21 cellular contexts compared by ENCODE assay signal in the genomic region with DNA sequence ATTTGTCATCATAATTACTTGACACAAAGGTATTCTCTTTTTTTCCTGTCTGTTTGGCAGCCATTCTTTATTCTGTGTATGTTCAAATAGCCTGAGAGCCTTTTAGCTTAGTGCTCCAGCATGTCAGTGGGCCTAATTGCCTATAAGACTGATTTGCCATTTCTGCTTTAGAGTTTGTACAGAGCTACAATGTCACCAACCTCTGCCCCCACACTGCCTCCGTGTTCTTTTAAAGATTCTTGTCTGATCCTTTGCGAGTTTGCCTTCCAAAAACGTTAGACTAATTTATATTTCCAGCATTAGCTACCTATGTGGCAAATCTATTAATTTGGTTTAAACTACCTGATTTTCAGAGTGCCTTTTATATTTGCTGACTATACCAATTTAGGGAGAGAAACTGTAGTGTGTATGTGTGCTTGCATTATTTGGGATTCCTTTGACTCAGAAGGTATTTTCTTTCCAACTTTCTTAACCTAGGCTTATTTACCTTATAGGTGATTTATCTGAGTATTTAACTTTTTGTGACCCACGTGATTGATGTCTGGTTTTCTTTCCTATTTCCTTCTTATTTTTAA.
DNase-seq lines count a peak whose midpoint lies in the region; ATAC-seq, FAIRE-seq and TF ChIP-seq lines count a peak whose summit lies in the region.
"Had no signal": no experiment of that assay in that cellular context is flagged by ENCODE, and none has a peak within 500 bp of the region (broad histone marks: within the 10 kb centered on the region; RNA-seq: fewer than 3 reads in every experiment).

No MANE protein-coding gene starts in this region.

- peaks cover 66% of the 10 kb centered on the region for H3K4me1 Mint-ChIP-seq in activated CD4-positive, alpha-beta T cell treated with anti-CD3 and anti-CD28 coated beads for 36 hours
- peaks cover 74% of the 10 kb centered on the region for H3K4me1 Mint-ChIP-seq in CD4-positive, alpha-beta T cell (ENCODE audit: low read depth)
- H3K4me1 Mint-ChIP-seq in activated CD8-positive, alpha-beta T cell treated with anti-CD3 and anti-CD28 coated beads, Interleukin-2, amount 10 ng/mL, durations not matched to agents 7 days and 5 days (ENCODE audit: low read depth): peaks cover 22% of the 10 kb centered on the region

- peak overlapping the region; percentile 49 for H3K4me3 Mint-ChIP-seq in activated CD4-positive, alpha-beta T cell treated with anti-CD3 and anti-CD28 coated beads for 36 hours
- no peak overlapping the region for H3K4me3 Mint-ChIP-seq in CD4-positive, alpha-beta T cell
- no peak overlapping the region for H3K4me3 Mint-ChIP-seq in activated CD8-positive, alpha-beta T cell treated with anti-CD3 and anti-CD28 coated beads, Interleukin-2, amount 10 ng/mL, durations not matched to agents 7 days and 5 days
- H3K4me3 Mint-ChIP-seq: stimulated activated effector memory CD8-positive, alpha-beta T cell treated with anti-CD3 and anti-CD28 coated beads, Interleukin-12 subunit alpha, Interleukin-12 subunit beta, amount 100 ng/mL, for 72 hours had no signal

- TF ChIP-seq CTCF in CD4-positive, alpha-beta T cell (IDR thresholded peaks at IDR 0.05): no peak
- no peak for TF ChIP-seq CTCF in keratinocyte (optimal IDR thresholded peaks at IDR 0.05 in 1 of 3, IDR thresholded peaks at IDR 0.05 in 1 of 3, conservative IDR thresholded peaks at IDR 0.05 in 1 of 3; ENCODE audit: extremely low read depth in 1 of 3, insufficient read depth in 2 of 3, low read length in 3 of 3)

- no peak for ATAC-seq in activated CD4-positive, alpha-beta T cell treated with anti-CD3 and anti-CD28 coated beads for 36 hours
- no peak for ATAC-seq in CD4-positive, alpha-beta T cell (ENCODE audit: poor library complexity)
- no peak for ATAC-seq in activated CD8-positive, alpha-beta T cell treated with anti-CD3 and anti-CD28 coated beads, Interleukin-2, amount 10 ng/mL, durations not matched to agents 7 days and 5 days
- ATAC-seq in GM21515 (IDR thresholded peaks at IDR 0.05; ENCODE audit: unreplicated experiment) (no peak), GM19324 (IDR thresholded peaks at IDR 0.05; ENCODE audit: low FRiP score, unreplicated experiment) (no peak)
- ATAC-seq: esophagus mucosa; gastroesophageal sphincter; stimulated activated effector memory CD8-positive, alpha-beta T cell treated with anti-CD3 and anti-CD28 coated beads, Interleukin-12 subunit alpha, Interleukin-12 subunit beta, amount 100 ng/mL, for 72 hours had no signal

- peak overlapping the region; percentile 89 for H3K27ac Mint-ChIP-seq in activated CD4-positive, alpha-beta T cell treated with anti-CD3 and anti-CD28 coated beads for 36 hours
- peak overlapping the region; percentile 47 for H3K27ac Mint-ChIP-seq in CD4-positive, alpha-beta T cell
- peak overlapping the region; percentile 14 for H3K27ac Mint-ChIP-seq in activated CD8-positive, alpha-beta T cell treated with anti-CD3 and anti-CD28 coated beads, Interleukin-2, amount 10 ng/mL, durations not matched to agents 7 days and 5 days
- H3K27ac Mint-ChIP-seq: stimulated activated effector memory CD8-positive, alpha-beta T cell treated with anti-CD3 and anti-CD28 coated beads, Interleukin-12 subunit alpha, Interleukin-12 subunit beta, amount 100 ng/mL, for 72 hours had no signal

- H3K9ac ChIP-seq in keratinocyte (ENCODE audit: control insufficient read depth, extremely low read depth, insufficient read depth, low read length): no peak overlapping the region

- no peak overlapping the region for H3K4me3 ChIP-seq in keratinocyte (ENCODE audit: control insufficient read depth in 2 of 3, extremely low read depth in 1 of 3, insufficient read depth in 2 of 3, low read depth in 1 of 3, low read length in 3 of 3)
- H3K4me3 ChIP-seq: dorsolateral prefrontal cortex, gastroesophageal sphincter, left ventricle myocardium inferior, right atrium auricular region had no signal

- no peak overlapping the region for H2AFZ ChIP-seq in keratinocyte (ENCODE audit: control insufficient read depth, low read length)

- no peak for DNase-seq in activated CD4-positive, alpha-beta T cell treated with anti-CD3 and anti-CD28 coated beads for 36 hours
- DNase-seq in activated CD4-positive, alpha-beta T cell treated with anti-CD3 and anti-CD28 coated beads, Interleukin-2, amount 50 U/mL, for 4 hours: no peak
- no peak for DNase-seq in CD4-positive, alpha-beta T cell
- no peak for DNase-seq in activated CD8-positive, alpha-beta T cell treated with anti-CD3 and anti-CD28 coated beads, Interleukin-2, amount 10 ng/mL, durations not matched to agents 7 days and 5 days
- DNase-seq in keratinocyte (ENCODE audit: low read depth, low spot score) (no peak), NOMO-1 treated with DMSO at 0.1 percent for 48 hours (lab: John Stamatoyannopoulos, UW; ENCODE audit: unreplicated experiment) (no peak)
- DNase-seq: DMS53; dorsolateral prefrontal cortex; left ventricle myocardium inferior; NCI-H1694 treated with DMSO at 0.1 percent for 48 hours; occipital lobe; stimulated activated CD4-positive, alpha-beta T cell treated with anti-CD3 and anti-CD28 coated beads, Interleukin-15, amount 100 ng/mL, for 24 hours; trophoblast cell had no signal

- no peaks in the 10 kb centered on the region for H3K27me3 ChIP-seq in CD4-positive, alpha-beta T cell (ENCODE audit: control insufficient read depth, insufficient read depth, low read length)
- H3K27me3 ChIP-seq in keratinocyte (ENCODE audit: control insufficient read depth, extremely low read depth, insufficient read depth, low read length): no peaks in the 10 kb centered on the region
- H3K27me3 ChIP-seq: dorsolateral prefrontal cortex, gastroesophageal sphincter, right atrium auricular region had no signal

- no peaks in the 10 kb centered on the region for H3K9me3 ChIP-seq in CD4-positive, alpha-beta T cell (ENCODE audit: control insufficient read depth, low read length)
- H3K9me3 ChIP-seq in keratinocyte (ENCODE audit: control insufficient read depth, low read depth, low read length): no peaks in the 10 kb centered on the region
- H3K9me3 ChIP-seq: gastroesophageal sphincter, right atrium auricular region had no signal

- H3K27ac ChIP-seq in CD4-positive, alpha-beta T cell (ENCODE audit: low read depth, low read length): no peak overlapping the region
- H3K27ac ChIP-seq in keratinocyte (ENCODE audit: control insufficient read depth, insufficient read depth, low read length): no peak overlapping the region
- H3K27ac ChIP-seq: C4-2B, dorsolateral prefrontal cortex, gastroesophageal sphincter, left ventricle myocardium inferior, right atrium auricular region, VCaP had no signal

- H4K20me1 ChIP-seq in keratinocyte (ENCODE audit: control insufficient read depth, extremely low read depth, insufficient read depth, low read length): no peaks in the 10 kb centered on the region

- intact Hi-C loops in activated CD4-positive, alpha-beta T cell treated with anti-CD3 and anti-CD28 coated beads for 36 hours (cut with DNase I, micrococcal nuclease): loop anchor here (2.0 to 10.0 kb wide), 2 partner anchors 35 to 121 kb away; no protein-coding TSS in a partner anchor
- intact Hi-C loops in CD4-positive, alpha-beta T cell (cut with DNase I, micrococcal nuclease): loop anchor here in 1 of 2 experiments (5.0 to 10.0 kb wide), 2 partner anchors 43 to 61 kb away; no protein-coding TSS in a partner anchor

- peak; percentile 34 for FAIRE-seq in keratinocyte (lab: Jason Lieb, UNC)

- no peaks in the 10 kb centered on the region for H3K79me2 ChIP-seq in keratinocyte (ENCODE audit: control insufficient read depth, insufficient read depth, low read length)

- POLR2A ChIA-PET in activated CD4-positive, alpha-beta T cell treated with anti-CD3 and anti-CD28 coated beads for 36 hours (lab: Charles Lee): no interaction called here
- POLR2A ChIA-PET in CD4-positive, alpha-beta T cell (lab: Charles Lee): interaction anchor here (0.9 to 1.7 kb wide), 3 partner anchors 13 to 71 kb away, joined by 3 to 7 read pairs (median 3); a partner anchor contains a TSS
- POLR2A ChIA-PET in activated CD8-positive, alpha-beta T cell treated with anti-CD3 and anti-CD28 coated beads, Interleukin-2, amount 10 ng/mL, durations not matched to agents 7 days and 5 days (lab: Charles Lee): interaction anchor here (1.0 kb wide), 1 partner anchor 71 kb away, joined by 3 read pairs; a partner anchor contains a TSS

- no peaks in the 10 kb centered on the region for H3K36me3 ChIP-seq in keratinocyte (ENCODE audit: control insufficient read depth in 2 of 2, extremely low read depth in 1 of 2, insufficient read depth in 2 of 2, low read length in 2 of 2)
- H3K36me3 ChIP-seq: gastroesophageal sphincter, left ventricle myocardium inferior, right atrium auricular region had no signal

- H3K36me3 Mint-ChIP-seq in activated CD4-positive, alpha-beta T cell treated with anti-CD3 and anti-CD28 coated beads for 36 hours (ENCODE audit: low read depth): peaks cover 21% of the 10 kb centered on the region
- peaks cover 47% of the 10 kb centered on the region for H3K36me3 Mint-ChIP-seq in CD4-positive, alpha-beta T cell (ENCODE audit: low read depth)
- peaks cover 16% of the 10 kb centered on the region for H3K36me3 Mint-ChIP-seq in activated CD8-positive, alpha-beta T cell treated with anti-CD3 and anti-CD28 coated beads, Interleukin-2, amount 10 ng/mL, durations not matched to agents 7 days and 5 days (ENCODE audit: low read depth)
- H3K36me3 Mint-ChIP-seq: stimulated activated effector memory CD8-positive, alpha-beta T cell treated with anti-CD3 and anti-CD28 coated beads, Interleukin-12 subunit alpha, Interleukin-12 subunit beta, amount 100 ng/mL, for 72 hours had no signal

- dilution Hi-C loops in keratinocyte (cut with MboI; ENCODE audit: extremely low pct_ligation_motif_present, low sequenced_read_pairs): no loop called here

- H3K9me1 ChIP-seq in keratinocyte (ENCODE audit: control insufficient read depth, extremely low read depth, insufficient read depth, low read length): no peaks in the 10 kb centered on the region

- CTCF ChIA-PET in activated CD4-positive, alpha-beta T cell treated with anti-CD3 and anti-CD28 coated beads for 36 hours (lab: Charles Lee): no interaction called here
- CTCF ChIA-PET in CD4-positive, alpha-beta T cell (lab: Charles Lee): no interaction called here
- CTCF ChIA-PET in activated CD8-positive, alpha-beta T cell treated with anti-CD3 and anti-CD28 coated beads, Interleukin-2, amount 10 ng/mL, durations not matched to agents 7 days and 5 days (lab: Charles Lee): no interaction called here

- no peaks in the 10 kb centered on the region for H3K27me3 Mint-ChIP-seq in activated CD4-positive, alpha-beta T cell treated with anti-CD3 and anti-CD28 coated beads for 36 hours
- H3K27me3 Mint-ChIP-seq in CD4-positive, alpha-beta T cell: no peaks in the 10 kb centered on the region
- H3K27me3 Mint-ChIP-seq in activated CD8-positive, alpha-beta T cell treated with anti-CD3 and anti-CD28 coated beads, Interleukin-2, amount 10 ng/mL, durations not matched to agents 7 days and 5 days (ENCODE audit: low read depth): no peaks in the 10 kb centered on the region

- H3K4me2 ChIP-seq in keratinocyte (ENCODE audit: control insufficient read depth, extremely low read depth, insufficient read depth, low read depth, low read length): no peak overlapping the region

- H3K9me3 Mint-ChIP-seq in activated CD4-positive, alpha-beta T cell treated with anti-CD3 and anti-CD28 coated beads for 36 hours (ENCODE audit: low read depth): no peaks in the 10 kb centered on the region
- H3K9me3 Mint-ChIP-seq in CD4-positive, alpha-beta T cell: no peaks in the 10 kb centered on the region
- H3K9me3 Mint-ChIP-seq in activated CD8-positive, alpha-beta T cell treated with anti-CD3 and anti-CD28 coated beads, Interleukin-2, amount 10 ng/mL, durations not matched to agents 7 days and 5 days (ENCODE audit: insufficient read depth): no peaks in the 10 kb centered on the region
- H3K9me3 Mint-ChIP-seq: stimulated activated effector memory CD8-positive, alpha-beta T cell treated with anti-CD3 and anti-CD28 coated beads, Interleukin-12 subunit alpha, Interleukin-12 subunit beta, amount 100 ng/mL, for 72 hours had no signal

- peaks cover 21% of the 10 kb centered on the region for H3K4me1 ChIP-seq in keratinocyte (ENCODE audit: control insufficient read depth, extremely low read depth, insufficient read depth, low read length)
- H3K4me1 ChIP-seq: gastroesophageal sphincter, left ventricle myocardium inferior, right atrium auricular region had no signal

Comparison
In these comparisons a context has a peak if more than half of its experiments do, and no peak if none do; other contexts are left out.
1. H3K27ac Mint-ChIP-seq: peak in every context shown above with its lines; median percentile 89 in activated CD4-positive, alpha-beta T cell treated with anti-CD3 and anti-CD28 coated beads for 36 hours; 47 in CD4-positive, alpha-beta T cell; 14 in activated CD8-positive, alpha-beta T cell treated with anti-CD3 and anti-CD28 coated beads, Interleukin-2, amount 10 ng/mL, durations not matched to agents 7 days and 5 days.